In the genomic region with DNA sequence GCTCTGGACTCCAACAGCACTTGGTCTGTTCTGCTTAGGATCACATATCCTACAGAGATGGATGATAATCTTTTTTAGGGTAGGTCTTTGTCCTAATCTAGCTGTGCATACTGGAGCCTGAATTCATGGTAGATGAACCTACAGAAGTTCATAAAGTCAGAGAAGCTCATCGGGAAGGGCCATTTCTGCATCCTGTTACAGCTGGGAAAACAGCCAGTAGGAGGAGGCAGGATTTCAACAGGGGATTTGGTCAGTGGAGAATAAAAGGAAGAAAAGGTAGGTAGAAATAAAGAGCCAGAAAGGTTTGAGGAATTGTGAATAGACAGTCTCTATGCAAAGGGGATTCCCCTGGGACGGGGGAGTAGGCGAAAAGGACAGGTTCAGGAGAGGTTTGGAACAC, we compare ENCODE assay signal across 16 cellular contexts.
DNase-seq lines count a peak whose midpoint lies in the region; ATAC-seq, FAIRE-seq and TF ChIP-seq lines count a peak whose summit lies in the region.
"Had no signal": no experiment of that assay in that cellular context is flagged by ENCODE, and none has a peak within 500 bp of the region (broad histone marks: within the 10 kb centered on the region; RNA-seq: fewer than 3 reads in every experiment).

No MANE protein-coding gene starts in this region.

- no peak overlapping the region; the same call in 1 of the 2 replicates for H3K4ac ChIP-seq in H9 (ENCODE audit: low read depth, low read length)

- H3K27ac ChIP-seq in H9 (ENCODE audit: insufficient read length, low read depth, low read length) = no peak overlapping the region
- no peak overlapping the region for H3K27ac ChIP-seq in K562 (ENCODE audit: extremely low read depth, low read depth, low read length)
- H3K27ac ChIP-seq in parathyroid adenoma = no peak overlapping the region
- H3K27ac ChIP-seq: BLaER1 treated with 17β-estradiol and CSF1 and Interleukin-3, amounts not matched to agents 10 nM and 100 nM had no signal

- H3K9ac ChIP-seq in H9 (ENCODE audit: extremely low read depth, insufficient read length, low read length) = no peak overlapping the region
- no peak overlapping the region for H3K9ac ChIP-seq in K562 (ENCODE audit: insufficient read depth in 1 of 2, low read depth in 2 of 2, low read length in 2 of 2)
- H3K9ac ChIP-seq in parathyroid adenoma = no peak overlapping the region
- H3K9ac ChIP-seq: BLaER1 treated with 17β-estradiol and CSF1 and Interleukin-3, amounts not matched to agents 10 nM and 100 nM had no signal

- intact Hi-C loops in K562 (cut with micrococcal nuclease) = no loop called here

- H3K23me2 ChIP-seq in H9 (ENCODE audit: insufficient read length, low read depth, low read length, poor library complexity, severe bottlenecking) = no peaks in the 10 kb centered on the region

- H3K27me3 Mint-ChIP-seq in H9 (ENCODE audit: low read depth) = no peaks in the 10 kb centered on the region
- H3K27me3 Mint-ChIP-seq: IgD-negative memory B cell had no signal

- POLR2A ChIA-PET in K562 (lab: Yijun Ruan, JAX) (interaction anchor here (0.7 to 2.0 kb wide), 5 partner anchors 11 to 752 kb away, joined by 3 to 5 read pairs (median 3); no protein-coding TSS in a partner anchor), GM10248 (lab: Yijun Ruan, JAX) (no interaction called here)

- H3K4me2 ChIP-seq in H9 (ENCODE audit: insufficient read depth, insufficient read length, low read length) = no peak overlapping the region
- no peak overlapping the region for H3K4me2 ChIP-seq in K562 (ENCODE audit: insufficient read depth, low read length)
- H3K4me2 ChIP-seq in parathyroid adenoma (ENCODE audit: low read length) = no peak overlapping the region
- H3K4me2 ChIP-seq: BLaER1 treated with 17β-estradiol and CSF1 and Interleukin-3, amounts not matched to agents 10 nM and 100 nM had no signal

- peak overlapping the region in 2 of 3 experiments; percentile 20 to 32; a peak in 3 of 7 replicates for H3K27ac Mint-ChIP-seq in H9
- H3K27ac Mint-ChIP-seq: IgD-negative memory B cell had no signal

- peaks cover 7 to 12% of the 10 kb centered on the region in 2 experiments for H3K4me1 Mint-ChIP-seq in H9

- H3K79me1 ChIP-seq in H9 (ENCODE audit: insufficient read depth, low read depth, low read length, poor library complexity, severe bottlenecking) = no peaks in the 10 kb centered on the region

- CTCF ChIA-PET in K562 (lab: Yijun Ruan, JAX; ENCODE audit: low intra/inter-chr PET ratio) (no interaction called here), GM10248 (lab: Yijun Ruan, JAX) (no interaction called here)

- no TSS peak for BruUV-seq in K562 (replicated peaks; lab: Mats Ljungman, UMichigan)

- WGBS in H9 (ENCODE audit: extremely low coverage, insufficient read length, low lambda C conversion rate) = no CpG with 5 or more reads among the region's 3 CpGs
- 56% methylated on average over 3 of the region's 3 CpGs for WGBS in K562 (ENCODE audit: insufficient coverage, low coverage, missing lambda C conversion rate)

- H3K36me3 ChIP-seq in K562 (ENCODE audit: control insufficient read depth, insufficient read depth, low read length) (no peaks in the 10 kb centered on the region), parathyroid adenoma (ENCODE audit: control insufficient read depth, insufficient read depth, low read length) (no peaks in the 10 kb centered on the region)
- H3K36me3 ChIP-seq: BLaER1 treated with 17β-estradiol and CSF1 and Interleukin-3, amounts not matched to agents 10 nM and 100 nM; HAP-1 had no signal

- no peak overlapping the region for H3K4me3 Mint-ChIP-seq in H9
- H3K4me3 Mint-ChIP-seq: IgD-negative memory B cell had no signal

- H4K20me1 ChIP-seq in H9 (ENCODE audit: control insufficient read depth, insufficient read depth, insufficient read length) = no peaks in the 10 kb centered on the region
- no peaks in the 10 kb centered on the region for H4K20me1 ChIP-seq in K562 (replicated peaks; ENCODE audit: control insufficient read depth, insufficient read depth, low read length)
- H4K20me1 ChIP-seq: BLaER1 treated with 17β-estradiol and CSF1 and Interleukin-3, amounts not matched to agents 10 nM and 100 nM had no signal

- no peak overlapping the region for H3K56ac ChIP-seq in H9 (ENCODE audit: insufficient read length, low read depth, low read length)

- no peaks in the 10 kb centered on the region for H3K9me1 ChIP-seq in K562 (ENCODE audit: control insufficient read depth, insufficient read depth, low read length)

- H3K14ac ChIP-seq in H9 (ENCODE audit: insufficient read depth, low read length) = no peak overlapping the region

- TF ChIP-seq POLR2A in K562 (conservative IDR thresholded peaks at IDR 0.05) = no peak

- H3K18ac ChIP-seq in H9 (ENCODE audit: insufficient read length, low read depth, low read length) = no peak overlapping the region

- H3K4me3 ChIP-seq in K562 (no peak overlapping the region), fibroblast of villous mesenchyme (ENCODE audit: low read depth, low read length) (no peak overlapping the region), parathyroid adenoma (ENCODE audit: low read depth, low read length) (no peak overlapping the region)
- H3K4me3 ChIP-seq: BLaER1 treated with 17β-estradiol and CSF1 and Interleukin-3, amounts not matched to agents 10 nM and 100 nM; HAP-1 had no signal

- no peak overlapping the region for H2BK12ac ChIP-seq in H9 (ENCODE audit: insufficient read length, low read depth, low read length)

- H3K4me1 ChIP-seq in H9 (ENCODE audit: insufficient read depth, low read length) (no peaks in the 10 kb centered on the region), K562 (replicated peaks in 1 of 2; ENCODE audit: control insufficient read depth in 2 of 2, insufficient read depth in 2 of 2, low read length in 2 of 2) (peaks cover 0 to 38% of the 10 kb centered on the region in 2 experiments; a peak in 4 of 5 replicates), parathyroid adenoma (peaks cover 24% of the 10 kb centered on the region)
- H3K4me1 ChIP-seq: HAP-1 had no signal

- H4K91ac ChIP-seq in H9 (ENCODE audit: insufficient read length, low read depth, low read length) = no peak overlapping the region

- no peaks in the 10 kb centered on the region for H3K27me3 ChIP-seq in H9 (ENCODE audit: insufficient read depth, low read length)
- H3K27me3 ChIP-seq in K562 (ENCODE audit: control insufficient read depth in 2 of 2, insufficient read depth in 2 of 2, low read length in 2 of 2) = no peaks in the 10 kb centered on the region
- no peaks in the 10 kb centered on the region for H3K27me3 ChIP-seq in parathyroid adenoma (ENCODE audit: control insufficient read depth, insufficient read depth, low read length)
- H3K27me3 ChIP-seq: BLaER1 treated with 17β-estradiol and CSF1 and Interleukin-3, amounts not matched to agents 10 nM and 100 nM had no signal

- no peak overlapping the region for H2AK5ac ChIP-seq in H9 (ENCODE audit: insufficient read length, low read length)

- in situ Hi-C loops in K562 (cut with MboI) = no loop called here

- no peak overlapping the region for H2BK5ac ChIP-seq in H9 (ENCODE audit: insufficient read length, low read length)

- no peak overlapping the region for H4K8ac ChIP-seq in H9 (replicated peaks; ENCODE audit: insufficient read length, low read depth, low read length)

- no peaks in the 10 kb centered on the region for H3K36me3 Mint-ChIP-seq in H9 (ENCODE audit: insufficient read depth in 1 of 3, low read depth in 3 of 3)
- H3K36me3 Mint-ChIP-seq: IgD-negative memory B cell had no signal

- TF ChIP-seq RAD21 in K562 (CRISPR knock-in tag; conservative IDR thresholded peaks at IDR 0.05 in 1 of 2, IDR thresholded peaks at IDR 0.05 in 1 of 2) = no peak

- H3K9me3 ChIP-seq in H9 (ENCODE audit: control insufficient read depth, low read depth, low read length) = no peaks in the 10 kb centered on the region
- H3K9me3 ChIP-seq in K562 (replicated peaks; ENCODE audit: control insufficient read depth, insufficient read depth, low read depth, low read length) = no peaks in the 10 kb centered on the region
- H3K9me3 ChIP-seq in parathyroid adenoma (ENCODE audit: control insufficient read depth, low read length) = no peaks in the 10 kb centered on the region
- H3K9me3 ChIP-seq: BLaER1 treated with 17β-estradiol and CSF1 and Interleukin-3, amounts not matched to agents 10 nM and 100 nM; HAP-1 had no signal

- no peak overlapping the region for H2BK15ac ChIP-seq in H9 (ENCODE audit: low read depth, low read length)

- no peak overlapping the region for H2BK20ac ChIP-seq in H9 (ENCODE audit: low read depth, low read length, poor library complexity, severe bottlenecking)

- FAIRE-seq in K562 (lab: Jason Lieb, UNC) = no peak
- FAIRE-seq: GM12891 had no signal

- H3T11ph ChIP-seq in H9 (ENCODE audit: low read length) = no peak overlapping the region

- H3K9me3 Mint-ChIP-seq in H9 = no peaks in the 10 kb centered on the region
- H3K9me3 Mint-ChIP-seq: IgD-negative memory B cell had no signal

- no peaks in the 10 kb centered on the region for H3K79me2 ChIP-seq in H9 (ENCODE audit: insufficient read depth, low read length)
- no peaks in the 10 kb centered on the region for H3K79me2 ChIP-seq in K562 (ENCODE audit: control insufficient read depth, insufficient read depth, low read length)
- H3K79me2 ChIP-seq in parathyroid adenoma = no peaks in the 10 kb centered on the region

- no peak overlapping the region for H4K5ac ChIP-seq in H9 (ENCODE audit: insufficient read length, low read depth, low read length)

- TF ChIP-seq EP300 in K562 (IDR thresholded peaks at IDR 0.05; ENCODE audit: low read length) = no peak

- no peak for ATAC-seq in K562
- ATAC-seq: PC-3 had no signal

- TF ChIP-seq CTCF in H9 (conservative IDR thresholded peaks at IDR 0.05) = no peak
- TF ChIP-seq CTCF in K562 (IDR thresholded peaks at IDR 0.05 in 2 of 3, conservative IDR thresholded peaks at IDR 0.05 in 1 of 3; ENCODE audit: insufficient read depth in 2 of 3, low read depth in 1 of 3, low read length in 3 of 3) = no peak
- peak; percentile 1 for TF ChIP-seq CTCF in fibroblast of villous mesenchyme (IDR thresholded peaks at IDR 0.05; ENCODE audit: insufficient read depth, low read depth, low read length)
- TF ChIP-seq CTCF in parathyroid adenoma (IDR thresholded peaks at IDR 0.05) = no peak
- TF ChIP-seq CTCF in GM10248 (IDR thresholded peaks at IDR 0.05; ENCODE audit: control extremely low read depth, extremely low read depth, low read depth, missing control alignments) = no peak

- H3K23ac ChIP-seq in H9 (ENCODE audit: insufficient read length, low read depth, low read length) = no peak overlapping the region

- no peak overlapping the region for H2AFZ ChIP-seq in H9 (ENCODE audit: low read length)
- H2AFZ ChIP-seq in K562 (ENCODE audit: low read depth, low read length) = 0 out of 2 replicates have a peak overlapping the region, but pooled peaks have one; percentile 1
- peak overlapping the region; percentile 57 for H2AFZ ChIP-seq in parathyroid adenoma

- DNase-seq in H9 = no peak
- DNase-seq in K562 (ENCODE audit: extremely low read depth in 1 of 4, low spot score in 3 of 4) = no peak
- DNase-seq in fibroblast of villous mesenchyme (ENCODE audit: low read depth) = no peak
- DNase-seq in GM10248 (ENCODE audit: extremely low spot score) = no peak
- no peak for DNase-seq in NCI-H1694 treated with DMSO at 0.1 percent for 48 hours (lab: John Stamatoyannopoulos, UW)
- no peak for DNase-seq in DMS 273 treated with DMSO at 0.1 percent for 48 hours (lab: John Stamatoyannopoulos, UW)
- DNase-seq: DMS153, NCI-H1092 treated with DMSO at 0.1 percent for 48 hours, NCI-H187, NCI-H748 treated with DMSO at 0.1 percent for 48 hours, PC-3 had no signal

- H2BK120ac ChIP-seq in H9 (ENCODE audit: low read depth, low read length, poor library complexity, severe bottlenecking) = no peak overlapping the region
